In the genomic region with DNA sequence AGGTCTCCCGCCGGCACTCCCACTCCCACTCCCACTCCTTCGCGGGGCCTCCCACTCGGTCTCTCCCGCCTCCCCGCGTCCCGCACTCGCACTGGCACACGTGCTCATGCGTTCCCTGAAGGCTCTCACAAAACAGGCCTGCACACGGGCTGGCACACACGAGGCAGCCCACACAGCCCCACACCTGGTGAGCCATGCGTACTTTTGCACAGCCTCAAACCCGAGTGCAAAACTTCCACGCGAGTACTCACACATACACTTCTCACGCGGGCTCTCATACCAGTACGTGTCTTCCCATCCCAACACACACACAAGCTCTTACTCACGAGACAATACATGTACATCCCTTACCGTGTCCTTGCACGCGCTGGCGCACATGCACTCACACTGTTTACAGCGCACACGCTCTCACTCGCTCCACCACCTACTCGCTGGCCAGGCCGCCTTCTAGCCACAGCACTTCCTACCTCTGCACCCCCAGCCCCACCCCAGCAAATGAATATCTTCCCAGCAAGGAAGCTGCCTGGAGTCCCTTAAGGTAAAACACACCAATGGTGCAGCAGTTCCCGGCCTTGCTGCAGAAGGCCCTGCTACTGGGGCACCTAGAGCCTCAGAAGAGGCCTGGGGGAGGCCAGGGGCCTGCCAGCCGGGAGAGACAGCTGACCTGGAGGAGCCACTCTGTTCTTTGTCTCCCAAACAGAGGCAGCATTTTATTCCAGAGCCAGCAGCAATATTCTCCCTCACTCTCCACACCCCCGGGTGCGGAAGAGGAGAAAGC, we compare ENCODE assay signal across 8 cellular contexts. TPM values are rescaled to one million over a fixed set of nuclear protein-coding genes. Genes with fewer than 3 reads are reported as not detected.
DNase-seq lines count a peak whose midpoint lies in the region; ATAC-seq, FAIRE-seq and TF ChIP-seq lines count a peak whose summit lies in the region.

No MANE protein-coding gene starts in this region.

- H3K36me3 ChIP-seq in bronchial epithelial cell (ENCODE audit: control insufficient read depth, insufficient read depth, low read length): no peaks in the 10 kb centered on the region

- in situ Hi-C loops in KBM-7 (cut with MboI; ENCODE audit: low pct_unique_long_range_greater_than_20kb, low sequenced_read_pairs): no loop called here

- peak overlapping the region; percentile 95 for H3K27ac ChIP-seq in layer of hippocampus (ENCODE audit: low read depth, low read length)

- H3K27me3 Mint-ChIP-seq in stimulated activated naive CD8-positive, alpha-beta T cell treated with anti-CD3 and anti-CD28 coated beads, Interleukin-15, amount 100 ng/mL, for 72 hours: peaks cover 63% of the 10 kb centered on the region

- no peak for FAIRE-seq in bronchial epithelial cell (lab: Jason Lieb, UNC)

- H3K27me3 ChIP-seq in bronchial epithelial cell (ENCODE audit: control insufficient read depth, insufficient read depth, low read length) (no peaks in the 10 kb centered on the region), layer of hippocampus (ENCODE audit: control insufficient read depth, insufficient read depth, low read length) (no peaks in the 10 kb centered on the region)

- TF ChIP-seq CTCF in bronchial epithelial cell (IDR thresholded peaks at IDR 0.05; ENCODE audit: insufficient read depth, low read length, severe bottlenecking): no peak

- H3K4me3 ChIP-seq in bronchial epithelial cell (ENCODE audit: low read depth, low read length): peak overlapping the region; percentile 61

- H3K4me1 Mint-ChIP-seq in stimulated activated naive CD8-positive, alpha-beta T cell treated with anti-CD3 and anti-CD28 coated beads, Interleukin-15, amount 100 ng/mL, for 72 hours: peaks cover 48% of the 10 kb centered on the region

- no peaks in the 10 kb centered on the region for H3K9me3 Mint-ChIP-seq in stimulated activated naive CD8-positive, alpha-beta T cell treated with anti-CD3 and anti-CD28 coated beads, Interleukin-15, amount 100 ng/mL, for 72 hours

- peak overlapping the region; percentile 89 to 91 for H3K4me3 Mint-ChIP-seq in stimulated activated naive CD8-positive, alpha-beta T cell treated with anti-CD3 and anti-CD28 coated beads, Interleukin-15, amount 100 ng/mL, for 72 hours

- peak; percentile 53 for ATAC-seq in stimulated activated naive CD8-positive, alpha-beta T cell treated with anti-CD3 and anti-CD28 coated beads, Interleukin-15, amount 100 ng/mL, for 72 hours

- peak; percentile 42 for DNase-seq in CD1c-positive myeloid dendritic cell (ENCODE audit: extremely low spot score)
- peak; percentile 48 for DNase-seq in KBM-7
- DNase-seq in bronchial epithelial cell (ENCODE audit: low read depth): no peak
- no peak for DNase-seq in stimulated activated naive CD8-positive, alpha-beta T cell treated with anti-CD3 and anti-CD28 coated beads, Interleukin-15, amount 100 ng/mL, for 72 hours
- no peak for DNase-seq in AG20443 (ENCODE audit: low spot score)
- no peak for DNase-seq in NCI-H2029 (lab: John Stamatoyannopoulos, UW)
- DNase-seq in NCI-H2107 treated with DMSO at 0.1 percent for 48 hours (lab: John Stamatoyannopoulos, UW; ENCODE audit: unreplicated experiment): no peak

- peak overlapping the region; percentile 86 to 90 for H3K27ac Mint-ChIP-seq in stimulated activated naive CD8-positive, alpha-beta T cell treated with anti-CD3 and anti-CD28 coated beads, Interleukin-15, amount 100 ng/mL, for 72 hours

RNA-seq across cellular contexts. Expression of a gene that starts 0.5 kb away (rescaled TPM):
- total RNA-seq in bronchial epithelial cell: 34.8 and 35.8 TPM in 2 replicates

Comparison
In these comparisons a context has a peak if more than half of its experiments do, and no peak if none do; other contexts are left out.
1. DNase-seq: peak in CD1c-positive myeloid dendritic cell (single experiment) and KBM-7 (single experiment); none in bronchial epithelial cell (single experiment), stimulated activated naive CD8-positive, alpha-beta T cell treated with anti-CD3 and anti-CD28 coated beads, Interleukin-15, amount 100 ng/mL, for 72 hours (0 of 2), AG20443 (single experiment), NCI-H2029 (single experiment) and NCI-H2107 treated with DMSO at 0.1 percent for 48 hours (single experiment).